ENCODE assay signal across 13 cellular contexts in the genomic region with DNA sequence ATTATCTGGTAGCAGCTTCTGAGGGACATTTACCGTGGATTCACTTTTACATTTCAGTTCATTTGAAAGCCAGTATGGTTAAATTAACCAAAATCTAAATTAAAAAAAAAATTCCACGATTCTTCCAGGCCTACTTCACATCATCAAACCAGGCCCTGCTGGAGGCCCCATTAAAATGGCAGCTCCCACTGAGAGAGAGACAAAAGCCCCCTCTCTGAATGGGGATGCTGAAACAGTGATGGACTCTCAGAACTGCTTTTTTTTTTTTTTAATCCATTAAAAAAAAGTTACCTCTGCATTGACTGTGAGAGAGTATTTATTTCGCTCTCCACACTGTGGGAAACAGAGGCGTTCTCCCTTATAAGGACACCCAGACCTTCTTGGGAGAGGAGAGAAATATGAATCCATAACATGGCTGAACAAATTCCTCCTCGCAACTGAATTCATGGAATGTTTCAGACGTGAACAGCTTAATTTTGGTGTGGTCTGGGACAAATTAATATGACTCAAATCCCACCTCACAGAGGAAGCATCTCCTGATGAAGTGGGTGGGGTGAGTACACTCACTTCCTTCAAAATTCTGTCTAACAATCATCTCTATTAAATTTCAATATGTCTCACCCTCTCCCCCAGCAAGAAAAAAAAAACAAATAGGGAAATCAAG.
DNase-seq lines count a peak whose midpoint lies in the region; ATAC-seq, FAIRE-seq and TF ChIP-seq lines count a peak whose summit lies in the region.
"Had no signal": no experiment of that assay in that cellular context is flagged by ENCODE, and none has a peak within 500 bp of the region (broad histone marks: within the 10 kb centered on the region; RNA-seq: fewer than 3 reads in every experiment).

No MANE protein-coding gene starts in this region.

- POLR2A ChIA-PET in BJ (lab: Charles Lee): interaction anchor here (0.7 kb wide), 1 partner anchor 436 kb away, joined by 10 read pairs; no protein-coding TSS in a partner anchor

- H3K27ac Mint-ChIP-seq in dendritic cell treated with granulocyte-macrophage colony-stimulating factor and Interleukin-4, amounts not matched to agents 40 ng/mL and 50 ng/mL, for 4 days: peak overlapping the region; percentile 23
- H3K27ac Mint-ChIP-seq in mesothelial cell of epicardium: peak overlapping the region; percentile 26

- no peak overlapping the region for H3K4me3 ChIP-seq in BJ (ENCODE audit: low read depth, low read length)

- TF ChIP-seq CTCF in BJ (IDR thresholded peaks at IDR 0.05; ENCODE audit: insufficient read depth, low read depth, low read length) (no peak), mesothelial cell of epicardium (IDR thresholded peaks at IDR 0.05; ENCODE audit: unreplicated experiment) (no peak)

- H3K36me3 Mint-ChIP-seq in dendritic cell treated with granulocyte-macrophage colony-stimulating factor and Interleukin-4, amounts not matched to agents 40 ng/mL and 50 ng/mL, for 4 days (ENCODE audit: low read depth): no peaks in the 10 kb centered on the region
- H3K36me3 Mint-ChIP-seq in mesothelial cell of epicardium: peaks cover 2% of the 10 kb centered on the region

- no peak overlapping the region for H3K4me3 Mint-ChIP-seq in dendritic cell treated with granulocyte-macrophage colony-stimulating factor and Interleukin-4, amounts not matched to agents 40 ng/mL and 50 ng/mL, for 4 days
- peak overlapping the region; percentile 32 for H3K4me3 Mint-ChIP-seq in mesothelial cell of epicardium

- no peaks in the 10 kb centered on the region for H3K27me3 ChIP-seq in BJ (ENCODE audit: control insufficient read depth, insufficient read depth, low read length)
- H3K27me3 ChIP-seq: vagina had no signal

- H3K4me1 Mint-ChIP-seq in dendritic cell treated with granulocyte-macrophage colony-stimulating factor and Interleukin-4, amounts not matched to agents 40 ng/mL and 50 ng/mL, for 4 days (ENCODE audit: low read depth): peaks cover 11% of the 10 kb centered on the region
- peaks cover 26% of the 10 kb centered on the region for H3K4me1 Mint-ChIP-seq in mesothelial cell of epicardium

- no peak for FAIRE-seq in urothelium cell line (lab: Jason Lieb, UNC)
- FAIRE-seq: islet of Langerhans had no signal

- H3K9me3 Mint-ChIP-seq in dendritic cell treated with granulocyte-macrophage colony-stimulating factor and Interleukin-4, amounts not matched to agents 40 ng/mL and 50 ng/mL, for 4 days: no peaks in the 10 kb centered on the region
- H3K9me3 Mint-ChIP-seq in mesothelial cell of epicardium: peaks cover 10% of the 10 kb centered on the region

- H3K27me3 Mint-ChIP-seq in dendritic cell treated with granulocyte-macrophage colony-stimulating factor and Interleukin-4, amounts not matched to agents 40 ng/mL and 50 ng/mL, for 4 days: no peaks in the 10 kb centered on the region
- H3K27me3 Mint-ChIP-seq in mesothelial cell of epicardium (ENCODE audit: low read depth): no peaks in the 10 kb centered on the region

- ATAC-seq in left colon (no peak), GM21825 (IDR thresholded peaks at IDR 0.05; ENCODE audit: unreplicated experiment) (no peak), HG03139 (IDR thresholded peaks at IDR 0.05; ENCODE audit: unreplicated experiment) (no peak)

- intact Hi-C loops in dendritic cell treated with granulocyte-macrophage colony-stimulating factor and Interleukin-4, amounts not matched to agents 40 ng/mL and 50 ng/mL, for 4 days (cut with micrococcal nuclease): loop anchor here (10.0 kb wide), 1 partner anchor 179 kb away; no protein-coding TSS in a partner anchor
- intact Hi-C loops in left colon (cut with DNase I, micrococcal nuclease): no loop called here

- DNase-seq in BJ (ENCODE audit: low read depth) (peak; percentile 40), NCI-H146 treated with DMSO at 0.1 percent for 48 hours (lab: John Stamatoyannopoulos, UW; ENCODE audit: unreplicated experiment) (peak; percentile 52), mesothelial cell of epicardium (ENCODE audit: low spot score in 2 of 2, unreplicated experiment in 2 of 2) (no peak), urothelium cell line (ENCODE audit: low spot score) (no peak), left colon (no peak)
- DNase-seq: COR-L47, Karpas-422, WERI-Rb-1 had no signal

- no peaks in the 10 kb centered on the region for H3K36me3 ChIP-seq in BJ (ENCODE audit: control insufficient read depth, insufficient read depth, low read length)
- H3K36me3 ChIP-seq: vagina, WERI-Rb-1 had no signal

- CTCF ChIA-PET in BJ (lab: Yijun Ruan, JAX): interaction anchor here (0.9 to 2.1 kb wide), 6 partner anchors 10 to 423 kb away, joined by 3 to 13 read pairs (median 4); no protein-coding TSS in a partner anchor

Comparison
In these comparisons a context has a peak if more than half of its experiments do, and no peak if none do; other contexts are left out.
1. DNase-seq: peak in BJ (single experiment) and NCI-H146 treated with DMSO at 0.1 percent for 48 hours (single experiment); none in mesothelial cell of epicardium (0 of 2), urothelium cell line (single experiment) and left colon (0 of 2).